In genomic region chr18:62755454-62755853, GRCh38 we compare ENCODE assay signal across 23 cellular contexts. TPM values are rescaled to one million over a fixed set of nuclear protein-coding genes. Genes with fewer than 3 reads are reported as not detected.
DNase-seq lines count a peak whose midpoint lies in the region; ATAC-seq, FAIRE-seq and TF ChIP-seq lines count a peak whose summit lies in the region.
"Had no signal": no experiment of that assay in that cellular context is flagged by ENCODE, and none has a peak within 500 bp of the region (broad histone marks: within the 10 kb centered on the region; RNA-seq: fewer than 3 reads in every experiment).

No MANE protein-coding gene starts in this region.

- H4K20me1 ChIP-seq in HepG2 (ENCODE audit: insufficient read depth, low read length), result peaks cover 14% of the 10 kb centered on the region

- no peak for FAIRE-seq in HepG2 (lab: Jason Lieb, UNC)
- FAIRE-seq: A204.1, G401.6, GM12892, GM19239 had no signal

- TF ChIP-seq RAD21 in HepG2 (CRISPR knock-in tag; IDR thresholded peaks at IDR 0.05), result no peak

- TF ChIP-seq EP300 in HepG2 (IDR thresholded peaks at IDR 0.05; ENCODE audit: low read depth in 2 of 2, low read length in 2 of 2), result no peak
- TF ChIP-seq EP300 in HepG2 (CRISPR knock-in tag; IDR thresholded peaks at IDR 0.05; ENCODE audit: borderline replicate concordance), result no peak

- no peak overlapping the region for H3K4me2 ChIP-seq in HepG2 (ENCODE audit: low read depth, low read length)
- H3K4me2 ChIP-seq: BLaER1 had no signal

- H3K9me3 ChIP-seq in HepG2 (ENCODE audit: low read length) (no peaks in the 10 kb centered on the region), right lobe of liver (no peaks in the 10 kb centered on the region), breast epithelium (no peaks in the 10 kb centered on the region)
- H3K9me3 ChIP-seq: Caco-2, HAP-1 had no signal

- H3K27me3 ChIP-seq in HepG2 (ENCODE audit: control insufficient read depth in 1 of 2, insufficient read depth in 2 of 2, low read length in 2 of 2), result no peaks in the 10 kb centered on the region
- no peaks in the 10 kb centered on the region for H3K27me3 ChIP-seq in right lobe of liver
- no peaks in the 10 kb centered on the region for H3K27me3 ChIP-seq in breast epithelium
- H3K27me3 ChIP-seq: BLaER1 had no signal

- TF ChIP-seq CTCF in HepG2 (CRISPR knock-in tag; IDR thresholded peaks at IDR 0.05) (no peak), right lobe of liver (IDR thresholded peaks at IDR 0.05) (no peak), nephron (IDR thresholded peaks at IDR 0.05; ENCODE audit: unreplicated experiment in 3 of 3) (no peak), breast epithelium (IDR thresholded peaks at IDR 0.05) (no peak)

- no peak overlapping the region for H3K9ac ChIP-seq in HepG2 (ENCODE audit: insufficient read depth, low read depth, low read length)
- H3K9ac ChIP-seq: BLaER1, GM23248 had no signal

- H3K4me3 ChIP-seq in HepG2 (replicated peaks in 1 of 3; ENCODE audit: insufficient read depth in 1 of 3, low read depth in 2 of 3, low read length in 3 of 3), result no peak overlapping the region
- H3K4me3 ChIP-seq in right lobe of liver, result no peak overlapping the region
- H3K4me3 ChIP-seq in breast epithelium, result no peak overlapping the region
- H3K4me3 ChIP-seq: BLaER1, GM23248, HAP-1 had no signal

- no peaks in the 10 kb centered on the region for H3K9me3 Mint-ChIP-seq in nephron
- H3K9me3 Mint-ChIP-seq in activated naive CD8-positive, alpha-beta T cell treated with anti-CD3 and anti-CD28 coated beads for 36 hours, result peaks cover 3% of the 10 kb centered on the region
- H3K9me3 Mint-ChIP-seq: CD8-positive, alpha-beta T cell had no signal

- no peak overlapping the region for H2AFZ ChIP-seq in HepG2 (ENCODE audit: low read length)
- H2AFZ ChIP-seq: GM23248 had no signal

- CTCF ChIA-PET in HepG2 (lab: Yijun Ruan, JAX; ENCODE audit: low intra/inter-chr PET ratio, low total read pairs), result no interaction called here

- ATAC-seq in HepG2, result no peak
- no peak for ATAC-seq in right lobe of liver
- no peak for ATAC-seq in HG02623 (IDR thresholded peaks at IDR 0.05; ENCODE audit: unreplicated experiment)
- ATAC-seq: CD8-positive, alpha-beta T cell had no signal

- peaks cover 85% of the 10 kb centered on the region for H3K4me1 Mint-ChIP-seq in nephron
- H3K4me1 Mint-ChIP-seq in activated naive CD8-positive, alpha-beta T cell treated with anti-CD3 and anti-CD28 coated beads for 36 hours, result peaks cover 21% of the 10 kb centered on the region

- no peaks in the 10 kb centered on the region for H3K36me3 Mint-ChIP-seq in nephron (ENCODE audit: low read depth)
- H3K36me3 Mint-ChIP-seq in activated naive CD8-positive, alpha-beta T cell treated with anti-CD3 and anti-CD28 coated beads for 36 hours, result peaks cover 6% of the 10 kb centered on the region
- H3K36me3 Mint-ChIP-seq: CD8-positive, alpha-beta T cell had no signal

- in situ Hi-C loops in HepG2 (cut with HindIII; ENCODE audit: extremely low pct_ligation_motif_present, low pct_unique_long_range_greater_than_20kb), result no loop called here

- TF ChIP-seq POLR2A in HepG2 (IDR thresholded peaks at IDR 0.05; ENCODE audit: insufficient read depth in 1 of 2, low read depth in 2 of 2, low read length in 2 of 2), result no peak
- TF ChIP-seq POLR2A in right lobe of liver (IDR thresholded peaks at IDR 0.05), result no peak
- TF ChIP-seq POLR2A in breast epithelium (IDR thresholded peaks at IDR 0.05), result no peak

- H3K4me3 Mint-ChIP-seq in nephron, result no peak overlapping the region
- H3K4me3 Mint-ChIP-seq in activated naive CD8-positive, alpha-beta T cell treated with anti-CD3 and anti-CD28 coated beads for 36 hours, result no peak overlapping the region
- H3K4me3 Mint-ChIP-seq: B cell; CD4-positive, CD25-positive, alpha-beta regulatory T cell; CD8-positive, alpha-beta T cell had no signal

- peaks cover 99% of the 10 kb centered on the region for H3K79me2 ChIP-seq in HepG2 (ENCODE audit: insufficient read depth, low read length)

- H3K27ac Mint-ChIP-seq in nephron, result peak overlapping the region; percentile 42 to 58 (median 43)
- H3K27ac Mint-ChIP-seq in activated naive CD8-positive, alpha-beta T cell treated with anti-CD3 and anti-CD28 coated beads for 36 hours, result no peak overlapping the region
- H3K27ac Mint-ChIP-seq: B cell; CD4-positive, CD25-positive, alpha-beta regulatory T cell; CD8-positive, alpha-beta T cell had no signal

- POLR2A ChIA-PET in HepG2 (lab: Yijun Ruan, JAX), result no interaction called here

- intact Hi-C loops in HepG2 (cut with micrococcal nuclease; ENCODE audit: unreplicated experiment) (loop anchor here (5.0 kb wide), 1 partner anchor 33 kb away; no protein-coding TSS in a partner anchor), right lobe of liver (cut with DNase I) (no loop called here), breast epithelium (cut with DNase I; ENCODE audit: low total_unique reads) (no loop called here)

- H3K27me3 Mint-ChIP-seq in nephron (ENCODE audit: low read depth), result no peaks in the 10 kb centered on the region
- H3K27me3 Mint-ChIP-seq in activated naive CD8-positive, alpha-beta T cell treated with anti-CD3 and anti-CD28 coated beads for 36 hours, result no peaks in the 10 kb centered on the region
- H3K27me3 Mint-ChIP-seq: B cell; CD4-positive, CD25-positive, alpha-beta regulatory T cell had no signal

- WGBS in HepG2 (ENCODE audit: low lambda C conversion rate), result 100% methylated on average over 1 of the region's 1 CpG
- 100% methylated on average over 1 of the region's 1 CpG for WGBS in right lobe of liver (ENCODE audit: insufficient coverage, low coverage, low lambda C conversion rate, missing lambda C conversion rate)

- H3K36me3 ChIP-seq in HepG2 (replicated peaks in 1 of 2; ENCODE audit: control insufficient read depth in 1 of 2, insufficient read depth in 2 of 2, low read length in 2 of 2) (0 out of 5 replicates have a peak, but pooled peaks cover 0 to 3% of the 10 kb centered on the region in 2 experiments), right lobe of liver (no peaks in the 10 kb centered on the region), breast epithelium (no peaks in the 10 kb centered on the region)
- H3K36me3 ChIP-seq: HAP-1 had no signal

- no TSS peak for BruUV-seq in HepG2 (replicated peaks; lab: Mats Ljungman, UMichigan)

- H3K4me1 ChIP-seq in HepG2 (ENCODE audit: insufficient read depth, low read length), result peaks cover 69% of the 10 kb centered on the region
- H3K4me1 ChIP-seq in right lobe of liver, result peaks cover 0 to 32% (median 8%) of the 10 kb centered on the region in 4 donors
- peaks cover 0 to 14% of the 10 kb centered on the region in 2 donors for H3K4me1 ChIP-seq in breast epithelium

- no peak overlapping the region for H3K27ac ChIP-seq in HepG2 (ENCODE audit: extremely low read length, insufficient read depth, low read length)
- no peak overlapping the region for H3K27ac ChIP-seq in right lobe of liver
- peak overlapping the region; percentile 32 for H3K27ac ChIP-seq in caudate nucleus (ENCODE audit: low read depth, low read length)
- H3K27ac ChIP-seq in breast epithelium, result no peak overlapping the region
- H3K27ac ChIP-seq: 22Rv1, BLaER1, C4-2B, GM23248 had no signal

- DNase-seq in HepG2 (ENCODE audit: low spot score) (no peak), right lobe of liver (no peak), caudate nucleus (lab: John Stamatoyannopoulos, UW) (no peak), breast epithelium (ENCODE audit: low spot score in 2 of 2) (no peak), NCI-H146 (lab: John Stamatoyannopoulos, UW) (no peak)
- DNase-seq in activated naive CD8-positive, alpha-beta T cell treated with anti-CD3 and anti-CD28 coated beads for 36 hours, result no peak
- DNase-seq: Caco-2; CD4-positive, CD25-positive, alpha-beta regulatory T cell; CD8-positive, alpha-beta T cell; DMS153; DND-41; GM23248 had no signal

TF ChIP-seq in HepG2, 621 proteins besides CTCF, POLR2A, EP300 and RAD21:
- no peak for TF ChIP-seq ZFP36L2 (CRISPR knock-in tag; IDR thresholded peaks at IDR 0.05)
- peak; percentile 94; the same call in 1 of the 2 replicates for TF ChIP-seq ZNF564 (CRISPR knock-in tag; IDR thresholded peaks at IDR 0.05)

RNA-seq across cellular contexts. Expression of gene PHLPP1, which starts 40.1 kb away (rescaled TPM):
- total RNA-seq in HepG2 (2016; rRNA removed; fragmentation: Illumina TruSeq; extraction: Trizol) (18.5 and 19.8 TPM in 2 replicates), right lobe of liver (10 to 100 TPM in 5 of 6 experiments, 1 to 10 TPM in 1; 8.6 to 19.3 (median 17.0) TPM), breast epithelium (10 to 100 TPM in 2 of 3 donors, 1 to 10 TPM in 1; 9.8 to 19.9 (median 15.4) TPM)
- 8.5 and 10.8 TPM in 2 replicates for total RNA-seq in HepG2 (2016; cell fraction: cytosol; rRNA removed; fragmentation: Illumina TruSeq; extraction: Trizol; ENCODE audit: low read depth)
- total RNA-seq in HepG2 (2016; cell fraction: insoluble cytoplasmic fraction; rRNA removed; fragmentation: Illumina TruSeq; extraction: Trizol), result 16.7 and 17.3 TPM in 2 replicates
- total RNA-seq in HepG2 (2016; cell fraction: membrane; rRNA removed; fragmentation: Illumina TruSeq; extraction: Trizol), result 8.5 and 10.8 TPM in 2 replicates
- 29.4 and 39.2 TPM in 2 replicates for total RNA-seq in HepG2 (2016; cell fraction: nucleus; rRNA removed; fragmentation: Illumina TruSeq; extraction: Trizol)
- 9.2 and 9.8 TPM in 2 replicates for polyA plus RNA-seq in HepG2 (2011; rRNA removed)
- 7.0 and 7.7 TPM in 2 replicates for polyA plus RNA-seq in HepG2 (2011; cell fraction: cytosol; rRNA removed)
- 11.5 and 13.7 TPM in 2 replicates for polyA plus RNA-seq in HepG2 (2011; cell fraction: nucleus; rRNA removed)
- 9.2 and 15.8 TPM in 2 replicates for polyA plus RNA-seq in HepG2 (2012)
- 0.60 and 0.61 TPM in 2 replicates for polyA plus RNA-seq in HepG2 (2016; cell fraction: cytosol; fragmentation: Illumina TruSeq; extraction: Trizol; ENCODE audit: low read depth)
- 13.0 and 17.3 TPM in 2 replicates for polyA plus RNA-seq in HepG2 (2016; cell fraction: insoluble cytoplasmic fraction; fragmentation: Illumina TruSeq; extraction: Trizol; ENCODE audit: low read depth)
- 2.3 and 2.5 TPM in 2 replicates for polyA plus RNA-seq in HepG2 (2016; cell fraction: membrane; fragmentation: Illumina TruSeq; extraction: Trizol; ENCODE audit: low read depth)
- 17.6 and 19.5 TPM in 2 replicates for polyA plus RNA-seq in HepG2 (2016; cell fraction: nucleus; fragmentation: Illumina TruSeq; extraction: Trizol; ENCODE audit: insufficient read depth, low read depth)
- 17.9 and 28.2 TPM in 2 replicates for polyA minus RNA-seq in HepG2 (2011; rRNA and poly(A)+ RNA removed; ENCODE audit: low replicate concordance)
- 24.3 and 29.5 TPM in 2 replicates for polyA minus RNA-seq in HepG2 (2011; cell fraction: cytosol; rRNA and poly(A)+ RNA removed)
- 61.7 and 84.3 TPM in 2 replicates for polyA minus RNA-seq in HepG2 (2011; cell fraction: nucleus; rRNA and poly(A)+ RNA removed)
- 10 to 100 TPM; 10.4 to 11.4 TPM for total RNA-seq in activated naive CD8-positive, alpha-beta T cell treated with anti-CD3 and anti-CD28 coated beads for 36 hours
